In genomic region chr11:18731949-18732821, GRCh38 we compare ENCODE assay signal across 8 cellular contexts. TPM values are rescaled to one million over a fixed set of nuclear protein-coding genes. Genes with fewer than 3 reads are reported as not detected.
A peak's percentile ranks its signal among the peaks of the same experiment; 100 is the strongest.
DNase-seq lines count a peak whose midpoint lies in the region; ATAC-seq and TF ChIP-seq lines count a peak whose summit lies in the region.
"Had no signal": no experiment of that assay in that cellular context is flagged by ENCODE, and none has a peak within 500 bp of the region (broad histone marks: within the 10 kb centered on the region; RNA-seq: fewer than 3 reads in every experiment).

No MANE protein-coding gene starts in this region.

- intact Hi-C loops in PC-9 (cut with micrococcal nuclease; ENCODE audit: unreplicated experiment) (loop anchor here (2.0 to 10.0 kb wide), 3 partner anchors 33 to 487 kb away; partner anchors contain the start of gene SAA2), upper lobe of right lung (cut with DNase I) (no loop called here)

- POLR2A ChIA-PET in PC-9 (lab: Charles Lee; ENCODE audit: unreplicated experiment), result no interaction called here

- H2AFZ ChIP-seq in PC-9, result no peak overlapping the region

- H3K4me2 ChIP-seq in PC-9, result no peak overlapping the region

- no peaks in the 10 kb centered on the region for H4K20me1 ChIP-seq in PC-9 (ENCODE audit: insufficient read depth)

- no peaks in the 10 kb centered on the region for H3K9me2 ChIP-seq in PC-9 (ENCODE audit: insufficient read depth)

- no peak overlapping the region for H3K27ac ChIP-seq in PC-9
- no peak overlapping the region for H3K27ac ChIP-seq in upper lobe of right lung
- H3K27ac ChIP-seq: epithelial cell of prostate had no signal

- H3K4me1 ChIP-seq in PC-9 (replicated peaks; ENCODE audit: insufficient read depth) (no peaks in the 10 kb centered on the region), upper lobe of right lung (no peaks in the 10 kb centered on the region)

- H3K4me3 ChIP-seq in PC-9 (no peak overlapping the region), foreskin fibroblast (ENCODE audit: low read depth in 1 of 2, low read length in 2 of 2) (no peak overlapping the region), upper lobe of right lung (no peak overlapping the region)

- TF ChIP-seq CTCF in GM12801 (IDR thresholded peaks at IDR 0.05; ENCODE audit: extremely low read depth, insufficient read length), result peak; percentile 86
- TF ChIP-seq CTCF in PC-9 (conservative IDR thresholded peaks at IDR 0.05), result peak; percentile 100
- peak; percentile 99 for TF ChIP-seq CTCF in foreskin fibroblast (IDR thresholded peaks at IDR 0.05; ENCODE audit: low read depth, low read length)
- peak in 1 of 3 donors; percentile 80 for TF ChIP-seq CTCF in omental fat pad (IDR thresholded peaks at IDR 0.05)
- TF ChIP-seq CTCF in upper lobe of right lung (IDR thresholded peaks at IDR 0.05), result peak; percentile 99

- BruUV-seq in PC-9 (replicated peaks; lab: Mats Ljungman, UMichigan), result no TSS peak

- no peaks in the 10 kb centered on the region for H3K79me2 ChIP-seq in PC-9 (ENCODE audit: low read depth)

- no peaks in the 10 kb centered on the region for H3K36me3 ChIP-seq in PC-9 (ENCODE audit: low read depth)
- no peaks in the 10 kb centered on the region for H3K36me3 ChIP-seq in upper lobe of right lung

- H3K9me3 ChIP-seq in PC-9 (ENCODE audit: insufficient read depth, low read depth), result no peaks in the 10 kb centered on the region
- H3K9me3 ChIP-seq in upper lobe of right lung, result no peaks in the 10 kb centered on the region

- ATAC-seq in HG02642 (IDR thresholded peaks at IDR 0.05; ENCODE audit: poor library complexity, unreplicated experiment) (peak; percentile 51), omental fat pad (ENCODE audit: low FRiP score) (peak; percentile 60), upper lobe of right lung (peak; percentile 71)

- H3K27me3 ChIP-seq in PC-9 (ENCODE audit: insufficient read depth, low read depth), result peaks cover 5% of the 10 kb centered on the region; the same call in 1 of the 2 replicates
- H3K27me3 ChIP-seq in upper lobe of right lung, result no peaks in the 10 kb centered on the region

- peak in 1 of 2 experiments; percentile 62 for DNase-seq in PC-9
- peak; percentile 45 for DNase-seq in activated T-helper 1 cell treated with Interleukin-2 at 50 U/mL for 16 hours (ENCODE audit: low read depth)
- DNase-seq in foreskin fibroblast, result peak; percentile 21 to 72
- peak; percentile 86 for DNase-seq in omental fat pad (ENCODE audit: low spot score)
- no peak for DNase-seq in upper lobe of right lung

- H3F3A ChIP-seq in PC-9 (ENCODE audit: insufficient read depth, low read depth), result no peaks in the 10 kb centered on the region

- CTCF ChIA-PET in PC-9 (lab: Charles Lee), result interaction anchor here (1.4 kb wide), 1 partner anchor 10 kb away, joined by 5 read pairs; no protein-coding TSS in a partner anchor

RNA-seq across cellular contexts. Expression of gene IGSF22, which starts 6.2 kb away (rescaled TPM):
- total RNA-seq in PC-9 (2021), result 0.33 and 0.63 TPM in 2 replicates
- under 1 TPM in 2 of 4 donors, not detected in 2; 0.13 to 0.24 TPM for total RNA-seq in omental fat pad
- 1.2 TPM for total RNA-seq in upper lobe of right lung

RNA-seq across cellular contexts. Expression of gene TMEM86A, which starts 33.6 kb away (rescaled TPM):
- total RNA-seq in PC-9 (2021) (1.4 and 2.1 TPM in 2 replicates), omental fat pad (1 to 10 TPM; 3.4 to 8.3 (median 5.8) TPM), upper lobe of right lung (6.3 TPM)

RNA-seq across cellular contexts. Expression of gene PTPN5, which starts 59.4 kb away (rescaled TPM):
- total RNA-seq in PC-9 (2021) (not detected in 2 replicates), omental fat pad (1 to 10 TPM in 3 of 4 donors, under 1 TPM in 1; 0.28 to 4.7 (median 1.5) TPM), upper lobe of right lung (0.81 TPM)
